Comparison of ENCODE assay signal across 23 cellular contexts in the genomic region with DNA sequence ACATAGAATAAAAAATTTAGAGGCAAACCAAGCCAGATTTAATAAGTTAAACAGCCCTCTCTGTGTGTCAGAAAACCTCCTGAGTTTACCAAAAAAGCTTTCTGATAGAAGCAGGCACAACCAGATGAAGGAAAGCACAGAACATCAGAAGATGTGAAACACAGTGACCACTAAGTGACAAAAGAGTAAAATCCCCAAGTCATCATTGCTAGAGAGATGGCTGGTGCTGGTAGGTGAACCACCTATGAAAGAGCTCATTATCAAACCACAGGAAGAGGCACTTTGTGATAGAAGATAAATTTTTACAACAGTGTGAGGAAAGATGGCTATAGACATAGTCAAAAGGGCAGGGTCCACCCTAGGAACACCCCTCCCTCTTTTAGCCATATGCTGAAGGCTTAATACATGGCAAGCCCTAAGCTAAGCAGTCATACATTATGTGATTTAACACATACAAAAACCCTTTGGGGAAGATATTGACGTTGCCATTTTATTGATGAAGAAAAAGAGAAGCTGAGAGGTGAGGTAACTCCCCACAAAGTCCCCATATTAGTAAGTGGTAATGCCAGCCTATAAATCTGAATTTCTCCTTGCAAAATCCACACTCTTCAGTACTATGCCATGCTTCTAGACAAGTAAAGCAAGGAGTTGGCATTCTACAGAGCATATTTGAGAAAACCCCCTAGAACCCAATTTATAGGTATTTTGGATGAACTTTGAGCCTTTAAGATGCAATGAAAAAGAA.
"Had no signal": no experiment of that assay in that cellular context is flagged by ENCODE, and none has a peak within 500 bp of the region (broad histone marks: within the 10 kb centered on the region; RNA-seq: fewer than 3 reads in every experiment).

No MANE protein-coding gene starts in this region.

- H3K9me3 ChIP-seq: neutrophil, pancreas, right lobe of liver, thyroid gland, vagina had no signal

- H3K4me3 ChIP-seq: esophagus muscularis mucosa, gastroesophageal sphincter, heart left ventricle, hepatocyte, left lung, mucosa of descending colon, pancreas, right lobe of liver, thyroid gland, vagina had no signal

- H3K27ac ChIP-seq: esophagus muscularis mucosa, foreskin keratinocyte, gastroesophageal sphincter, heart left ventricle, hepatocyte, left lung, neutrophil, pancreas, right lobe of liver, thyroid gland, vagina had no signal

- DNase-seq: dermis blood vessel endothelial cell; effector memory CD4-positive, alpha-beta T cell; foreskin keratinocyte; heart left ventricle; kidney; left lung; mesenchymal stem cell; mucosa of descending colon; naive B cell; pancreas; right lobe of liver; small intestine; stimulated activated CD4-positive, alpha-beta T cell treated with anti-CD3 and anti-CD28 coated beads, Interleukin-15, amount 100 ng/mL, for 24 hours; stimulated activated CD4-positive, alpha-beta T cell treated with anti-CD3 and anti-CD28 coated beads, Interleukin-2, amount 100 ng/mL, for 48 hours; stimulated activated naive B cell treated with anti-CD40 and anti-IgM and Interleukin-4, amounts not matched to agents 10 μg/mL and 1 μg/mL and 100 μg/mL, for 72 hours; thyroid gland; trophoblast cell had no signal

- ATAC-seq: foreskin keratinocyte; gastroesophageal sphincter; heart left ventricle; left lung; mucosa of descending colon; natural killer cell treated with Interleukin-12 subunit alpha and Interleukin-12 subunit beta and Interleukin-15 and Interleukin-18, amount 100 ng/mL, for 72 hours; pancreas; right lobe of liver; stimulated activated naive B cell treated with anti-CD40 and anti-IgM and Interleukin-4, amounts not matched to agents 10 μg/mL and 1 μg/mL and 100 μg/mL, for 72 hours had no signal

- H3K27me3 ChIP-seq: esophagus muscularis mucosa, foreskin keratinocyte, gastroesophageal sphincter, heart left ventricle, hepatocyte, left lung, neutrophil, pancreas, right lobe of liver, thyroid gland, vagina had no signal

- H3K36me3 ChIP-seq: esophagus muscularis mucosa, gastroesophageal sphincter, heart left ventricle, left lung, neutrophil, pancreas, right lobe of liver, thyroid gland, vagina had no signal

- H3K4me1 ChIP-seq: esophagus muscularis mucosa, foreskin keratinocyte, gastroesophageal sphincter, heart left ventricle, left lung, pancreas, right lobe of liver, thyroid gland had no signal
